Comparison of ENCODE assay signal across 14 cellular contexts in the genomic region with DNA sequence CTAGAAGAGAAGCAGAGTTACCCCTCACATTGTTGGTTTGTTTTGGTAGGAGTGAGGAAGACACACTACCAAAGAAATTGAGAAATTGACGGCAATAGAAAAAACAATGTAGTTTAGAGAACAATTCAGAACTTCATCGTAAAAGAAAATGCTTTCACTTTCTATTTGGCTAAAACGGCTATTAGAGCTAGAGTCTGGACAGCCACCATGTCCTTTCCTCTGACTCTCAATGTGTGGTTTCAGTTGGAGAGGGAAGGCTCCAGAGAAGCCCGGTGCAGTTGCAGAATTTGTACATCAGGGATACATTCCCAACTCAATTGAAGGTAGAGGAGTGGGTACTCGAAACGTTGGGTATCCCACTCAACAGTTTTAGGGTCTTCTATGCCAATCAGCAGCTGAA.
DNase-seq lines count a peak whose midpoint lies in the region; ATAC-seq and TF ChIP-seq lines count a peak whose summit lies in the region.
"Had no signal": no experiment of that assay in that cellular context is flagged by ENCODE, and none has a peak within 500 bp of the region (broad histone marks: within the 10 kb centered on the region; RNA-seq: fewer than 3 reads in every experiment).

No MANE protein-coding gene starts in this region.

- H3K27me3 ChIP-seq in GM06990 (replicated peaks; ENCODE audit: control insufficient read depth, insufficient read depth, low read length), result no peaks in the 10 kb centered on the region
- no peaks in the 10 kb centered on the region for H3K27me3 ChIP-seq in RWPE2 (ENCODE audit: insufficient read depth, poor library complexity, severe bottlenecking)
- H3K27me3 ChIP-seq in rectal smooth muscle tissue (ENCODE audit: control insufficient read depth, insufficient read depth, low read length), result no peaks in the 10 kb centered on the region
- H3K27me3 ChIP-seq in smooth muscle cell (ENCODE audit: low read depth), result no peaks in the 10 kb centered on the region
- H3K27me3 ChIP-seq in GM23338 (ENCODE audit: insufficient read depth), result no peaks in the 10 kb centered on the region

- H3K36me3 Mint-ChIP-seq in GM23338 (ENCODE audit: low read depth), result no peaks in the 10 kb centered on the region

- H2AFZ ChIP-seq in smooth muscle cell (ENCODE audit: low read depth) (no peak overlapping the region), GM23338 (no peak overlapping the region)

- H3K9me3 ChIP-seq in RWPE2 (ENCODE audit: severe bottlenecking), result no peaks in the 10 kb centered on the region
- no peaks in the 10 kb centered on the region for H3K9me3 ChIP-seq in smooth muscle cell (replicated peaks; ENCODE audit: low read depth)
- H3K9me3 ChIP-seq: Caco-2, prostate gland had no signal

- H3K27ac ChIP-seq in RWPE2 (ENCODE audit: poor library complexity, severe bottlenecking) (no peak overlapping the region), rectal smooth muscle tissue (ENCODE audit: low read depth, low read length) (no peak overlapping the region), smooth muscle cell (ENCODE audit: low read depth) (no peak overlapping the region), GM23338 (ENCODE audit: low read depth) (no peak overlapping the region)
- H3K27ac ChIP-seq: prostate gland had no signal

- 0 out of 3 replicates have a peak, but pooled peaks cover 3% of the 10 kb centered on the region for H3K4me1 Mint-ChIP-seq in GM23338
- H3K4me1 Mint-ChIP-seq: activated T-helper 17 cell treated with anti-CD3 and anti-CD28 coated beads, Interleukin-2, amount 50 U/mL, for 72 hours had no signal

- H3K79me2 ChIP-seq in smooth muscle cell (ENCODE audit: low read depth), result no peaks in the 10 kb centered on the region
- H3K79me2 ChIP-seq in GM23338 (replicated peaks; ENCODE audit: insufficient read depth), result no peaks in the 10 kb centered on the region

- no peak overlapping the region for H3K4me3 Mint-ChIP-seq in GM23338
- H3K4me3 Mint-ChIP-seq: activated T-helper 17 cell treated with anti-CD3 and anti-CD28 coated beads, Interleukin-2, amount 50 U/mL, for 72 hours; stimulated activated naive CD8-positive, alpha-beta T cell treated with anti-CD3 and anti-CD28 coated beads, Interleukin-15, Interleukin-2, amounts not matched to agents 100 ng/mL and 50 ng/mL, for 24 hours had no signal

- H3K4me3 ChIP-seq in GM06990 (replicated peaks; ENCODE audit: low read depth, low read length) (peak overlapping the region; percentile 22), RWPE2 (ENCODE audit: severe bottlenecking) (peak overlapping the region; percentile 18), rectal smooth muscle tissue (ENCODE audit: low read length) (peak overlapping the region; percentile 59), smooth muscle cell (no peak overlapping the region), GM23338 (no peak overlapping the region)
- H3K4me3 ChIP-seq: prostate gland had no signal

- TF ChIP-seq CTCF in GM06990 (IDR thresholded peaks at IDR 0.05; ENCODE audit: insufficient read depth, low read length, poor library complexity, severe bottlenecking), result no peak
- no peak for TF ChIP-seq CTCF in RWPE2 (IDR thresholded peaks at IDR 0.05; ENCODE audit: poor library complexity, severe bottlenecking)
- no peak for TF ChIP-seq CTCF in smooth muscle cell (IDR thresholded peaks at IDR 0.05; ENCODE audit: borderline replicate concordance, insufficient read depth, poor library complexity, severe bottlenecking)
- TF ChIP-seq CTCF in GM23338 (conservative IDR thresholded peaks at IDR 0.05; ENCODE audit: low read depth in 2 of 2), result no peak

- no peaks in the 10 kb centered on the region for H3K27me3 Mint-ChIP-seq in GM23338 (ENCODE audit: insufficient read depth, low read depth, poor library complexity)
- H3K27me3 Mint-ChIP-seq: activated T-helper 17 cell treated with anti-CD3 and anti-CD28 coated beads, Interleukin-2, amount 50 U/mL, for 72 hours; stimulated activated naive CD8-positive, alpha-beta T cell treated with anti-CD3 and anti-CD28 coated beads, Interleukin-15, Interleukin-2, amounts not matched to agents 100 ng/mL and 50 ng/mL, for 24 hours had no signal

- WGBS in smooth muscle cell (ENCODE audit: low lambda C conversion rate), result 90% methylated on average over 6 of the region's 6 CpGs

- H3K27ac Mint-ChIP-seq in GM23338, result no peak overlapping the region
- H3K27ac Mint-ChIP-seq: activated T-helper 17 cell treated with anti-CD3 and anti-CD28 coated beads, Interleukin-2, amount 50 U/mL, for 72 hours; stimulated activated naive CD8-positive, alpha-beta T cell treated with anti-CD3 and anti-CD28 coated beads, Interleukin-15, Interleukin-2, amounts not matched to agents 100 ng/mL and 50 ng/mL, for 24 hours had no signal

- H3K9ac ChIP-seq in rectal smooth muscle tissue (ENCODE audit: low read length) (no peak overlapping the region), smooth muscle cell (ENCODE audit: low read depth) (no peak overlapping the region)

- H3K4me1 ChIP-seq in RWPE2 (ENCODE audit: insufficient read depth, poor library complexity, severe bottlenecking) (no peaks in the 10 kb centered on the region), rectal smooth muscle tissue (ENCODE audit: control insufficient read depth, insufficient read depth, low read length) (no peaks in the 10 kb centered on the region), smooth muscle cell (ENCODE audit: low read depth) (no peaks in the 10 kb centered on the region), GM23338 (ENCODE audit: insufficient read depth) (no peaks in the 10 kb centered on the region)
- H3K4me1 ChIP-seq: Caco-2, prostate gland had no signal

- no peaks in the 10 kb centered on the region for H3K9me2 ChIP-seq in GM23338 (ENCODE audit: insufficient read depth)

- H3K4me2 ChIP-seq in smooth muscle cell (no peak overlapping the region), GM23338 (no peak overlapping the region)

- H3K9me3 Mint-ChIP-seq in GM23338, result peaks cover 5% of the 10 kb centered on the region; the same call in 1 of the 3 replicates

- ATAC-seq in RWPE2 (ENCODE audit: low read depth), result peak; percentile 86
- no peak for ATAC-seq in GM23338
- ATAC-seq: activated T-helper 17 cell treated with anti-CD3 and anti-CD28 coated beads, Interleukin-2, amount 50 U/mL, for 72 hours had no signal

- H3K36me3 ChIP-seq in GM06990 (ENCODE audit: control insufficient read depth, insufficient read depth, low read length), result no peaks in the 10 kb centered on the region
- H3K36me3 ChIP-seq in RWPE2 (ENCODE audit: low read depth), result no peaks in the 10 kb centered on the region
- H3K36me3 ChIP-seq in rectal smooth muscle tissue (ENCODE audit: control insufficient read depth, insufficient read depth, low read length), result no peaks in the 10 kb centered on the region
- H3K36me3 ChIP-seq in smooth muscle cell (ENCODE audit: low read depth), result no peaks in the 10 kb centered on the region
- no peaks in the 10 kb centered on the region for H3K36me3 ChIP-seq in GM23338 (ENCODE audit: insufficient read depth)
- H3K36me3 ChIP-seq: prostate gland had no signal

- DNase-seq in GM06990 (ENCODE audit: extremely low read depth, insufficient read length) (no peak), HT1080 (ENCODE audit: low read depth) (peak; percentile 28), RWPE2 (ENCODE audit: low spot score) (no peak), smooth muscle cell (lab: John Stamatoyannopoulos, UW; ENCODE audit: unreplicated experiment) (no peak), kidney tubule cell (ENCODE audit: low spot score) (no peak), GM23338 (ENCODE audit: low spot score) (no peak)
- DNase-seq: Caco-2; midbrain; NCI-H526 treated with DMSO at 0.1 percent for 48 hours; stimulated activated CD4-positive, alpha-beta T cell treated with anti-CD3 and anti-CD28 coated beads, Interleukin-4, amount 100 ng/mL, for 4 hours had no signal

- no peaks in the 10 kb centered on the region for H3F3A ChIP-seq in smooth muscle cell (ENCODE audit: low read depth)
- H3F3A ChIP-seq in GM23338 (replicated peaks; ENCODE audit: low read depth), result no peaks in the 10 kb centered on the region

- H4K20me1 ChIP-seq in smooth muscle cell (ENCODE audit: low read depth) (no peaks in the 10 kb centered on the region), GM23338 (replicated peaks; ENCODE audit: insufficient read depth) (no peaks in the 10 kb centered on the region)

TF ChIP-seq in GM23338, 12 proteins besides CTCF, POLR2A, EP300 and RAD21 (continues in another document):
- TF ChIP-seq, protein P1, sequence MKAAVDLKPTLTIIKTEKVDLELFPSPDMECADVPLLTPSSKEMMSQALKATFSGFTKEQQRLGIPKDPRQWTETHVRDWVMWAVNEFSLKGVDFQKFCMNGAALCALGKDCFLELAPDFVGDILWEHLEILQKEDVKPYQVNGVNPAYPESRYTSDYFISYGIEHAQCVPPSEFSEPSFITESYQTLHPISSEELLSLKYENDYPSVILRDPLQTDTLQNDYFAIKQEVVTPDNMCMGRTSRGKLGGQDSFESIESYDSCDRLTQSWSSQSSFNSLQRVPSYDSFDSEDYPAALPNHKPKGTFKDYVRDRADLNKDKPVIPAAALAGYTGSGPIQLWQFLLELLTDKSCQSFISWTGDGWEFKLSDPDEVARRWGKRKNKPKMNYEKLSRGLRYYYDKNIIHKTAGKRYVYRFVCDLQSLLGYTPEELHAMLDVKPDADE (IDR thresholded peaks at IDR 0.05), result no peak
- TF ChIP-seq CREB1 (CRISPR knock-in tag; IDR thresholded peaks at IDR 0.05; ENCODE audit: low read depth) (no peak), EZH2phosphoT487 (IDR thresholded peaks at IDR 0.05; ENCODE audit: unreplicated experiment) (no peak), STAT1 (IDR thresholded peaks at IDR 0.05; ENCODE audit: unreplicated experiment) (no peak), NANOG (IDR thresholded peaks at IDR 0.05; ENCODE audit: borderline replicate concordance) (no peak), JUNB (IDR thresholded peaks at IDR 0.05; ENCODE audit: unreplicated experiment) (no peak), POLR2AphosphoS5 (IDR thresholded peaks at IDR 0.05; ENCODE audit: low read depth) (no peak), EZH2 (IDR thresholded peaks at IDR 0.05; ENCODE audit: low read depth, unreplicated experiment) (no peak), ZNF114 (CRISPR knock-in tag; IDR thresholded peaks at IDR 0.05) (no peak)

Comparison
In these comparisons a context has a peak if more than half of its experiments do, and no peak if none do; other contexts are left out.
1. H3K4me3 ChIP-seq: peak in GM06990 (single experiment), RWPE2 (single experiment) and rectal smooth muscle tissue (single experiment); none in smooth muscle cell (single experiment) and GM23338 (single experiment).